Comparison of ENCODE assay signal across 8 cellular contexts in the genomic region with DNA sequence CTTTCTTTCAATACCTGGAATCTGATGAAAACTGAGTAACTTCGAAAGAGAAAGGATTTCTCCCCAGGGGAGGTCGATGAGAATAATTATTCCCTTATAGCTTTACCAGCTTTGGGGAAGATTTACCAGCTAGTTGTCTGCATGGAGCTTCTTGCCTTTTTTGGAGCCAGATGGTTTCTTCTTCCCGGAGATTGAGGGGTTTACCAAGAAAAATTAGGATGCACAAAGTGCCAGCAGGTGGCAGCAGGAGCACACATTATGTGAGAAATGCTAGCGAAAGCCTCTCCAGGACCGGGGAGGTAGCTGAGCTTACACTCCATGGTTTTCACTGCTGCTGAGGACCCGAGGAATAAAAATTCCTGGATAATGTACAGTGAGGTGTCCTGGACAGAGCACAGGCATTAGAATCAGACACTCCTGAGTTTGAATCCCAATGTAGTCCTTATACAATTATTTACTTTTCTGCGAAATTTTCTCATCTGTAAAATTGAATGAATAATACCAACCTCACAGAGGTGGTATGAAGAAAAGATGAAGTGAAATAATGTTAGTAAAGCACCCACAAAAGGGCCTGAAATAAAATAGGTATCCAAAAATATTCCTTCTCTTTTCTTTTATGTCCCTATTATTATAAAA. TPM values are rescaled to one million over a fixed set of nuclear protein-coding genes. Genes with fewer than 3 reads are reported as not detected.
A peak's percentile ranks its signal among the peaks of the same experiment; 100 is the strongest.
DNase-seq lines count a peak whose midpoint lies in the region; ATAC-seq and TF ChIP-seq lines count a peak whose summit lies in the region.

No MANE protein-coding gene starts in this region.

- peak; percentile 72 for TF ChIP-seq CTCF in GM12864 (IDR thresholded peaks at IDR 0.05; ENCODE audit: low read depth, low read length, missing control alignments)

- DNase-seq in GM12864 (ENCODE audit: low read depth) = peak; percentile 10
- peak; percentile 96 for DNase-seq in NCI-H128 (lab: John Stamatoyannopoulos, UW; ENCODE audit: unreplicated experiment)
- peak; percentile 47 for DNase-seq in SKM-1 treated with dmso at 0.1 percent for 144 hours (lab: John Stamatoyannopoulos, UW; ENCODE audit: unreplicated experiment)
- DNase-seq in adipocyte (ENCODE audit: low read depth) = peak; percentile 97
- DNase-seq in left cardiac atrium = peak; percentile 88
- DNase-seq in putamen (ENCODE audit: low spot score) = peak; percentile 89
- DNase-seq in aorta = peak; percentile 87 to 92

- H3K27me3 ChIP-seq in adipocyte (replicated peaks; ENCODE audit: control insufficient read depth, insufficient read depth, low read length) (no peaks in the 10 kb centered on the region), aorta (ENCODE audit: control insufficient read depth in 1 of 2, insufficient read depth in 2 of 2, low read length in 1 of 2) (no peaks in the 10 kb centered on the region)

- H3K27ac ChIP-seq in aorta (ENCODE audit: low read depth in 1 of 2, low read length in 2 of 2) = no peak overlapping the region

- H3K9me3 ChIP-seq in adipocyte (ENCODE audit: control insufficient read depth, low read length) = no peaks in the 10 kb centered on the region
- H3K9me3 ChIP-seq in aorta (ENCODE audit: control insufficient read depth, low read length) = no peaks in the 10 kb centered on the region

- H3K36me3 ChIP-seq in adipocyte (ENCODE audit: control insufficient read depth, insufficient read depth, low read length, severe bottlenecking) = no peaks in the 10 kb centered on the region
- H3K36me3 ChIP-seq in aorta (ENCODE audit: control insufficient read depth in 1 of 2, insufficient read depth in 2 of 2, low read length in 1 of 2) = no peaks in the 10 kb centered on the region

- intact Hi-C loops in left cardiac atrium (cut with DNase I) = loop anchor here (2.0 to 5.0 kb wide), 3 partner anchors 561 to 631 kb away; no protein-coding TSS in a partner anchor
- intact Hi-C loops in aorta (cut with DNase I) = loop anchor here (2.0 kb wide), 2 partner anchors 557 to 561 kb away; no protein-coding TSS in a partner anchor

- H3K4me3 ChIP-seq in GM12864 (ENCODE audit: low read depth, low read length) (no peak overlapping the region), adipocyte (ENCODE audit: low read length) (no peak overlapping the region), aorta (ENCODE audit: low read length in 2 of 2) (no peak overlapping the region)

- WGBS in aorta, 2 donors = 11% methylated on average over 7 of the region's 7 CpGs

- no peak overlapping the region for H3K9ac ChIP-seq in adipocyte (ENCODE audit: low read length)

- ATAC-seq in left cardiac atrium (peak; percentile 82 to 86), aorta (ENCODE audit: low FRiP score) (peak; percentile 89), HG02973 (IDR thresholded peaks at IDR 0.05; ENCODE audit: unreplicated experiment) (no peak)

- H3K4me1 ChIP-seq in adipocyte (ENCODE audit: control insufficient read depth, insufficient read depth, low read length) (no peaks in the 10 kb centered on the region), aorta (ENCODE audit: control insufficient read depth in 1 of 2, insufficient read depth in 2 of 2, low read length in 2 of 2) (no peaks in the 10 kb centered on the region)

RNA-seq across cellular contexts. Expression of gene PARVA, which starts 46.0 kb away (rescaled TPM):
- 100 to 1,000 TPM in 1 of 2 donors, 10 to 100 TPM in 1; 66.5 to 105 TPM for total RNA-seq in left cardiac atrium
- total RNA-seq in aorta = 100 to 1,000 TPM; 137 to 159 TPM
- polyA plus RNA-seq in aorta = 10 to 100 TPM; 30.4 to 50.6 TPM

Comparison
In these comparisons a context has a peak if more than half of its experiments do, and no peak if none do; other contexts are left out.
1. DNase-seq: peak in every context shown above with its lines; median percentile 97 in adipocyte; 96 in NCI-H128; 90 in aorta; 89 in putamen; 88 in left cardiac atrium; 47 in SKM-1 treated with dmso at 0.1 percent for 144 hours; 10 in GM12864.